ENCODE assay signal across 11 cellular contexts in the genomic region with DNA sequence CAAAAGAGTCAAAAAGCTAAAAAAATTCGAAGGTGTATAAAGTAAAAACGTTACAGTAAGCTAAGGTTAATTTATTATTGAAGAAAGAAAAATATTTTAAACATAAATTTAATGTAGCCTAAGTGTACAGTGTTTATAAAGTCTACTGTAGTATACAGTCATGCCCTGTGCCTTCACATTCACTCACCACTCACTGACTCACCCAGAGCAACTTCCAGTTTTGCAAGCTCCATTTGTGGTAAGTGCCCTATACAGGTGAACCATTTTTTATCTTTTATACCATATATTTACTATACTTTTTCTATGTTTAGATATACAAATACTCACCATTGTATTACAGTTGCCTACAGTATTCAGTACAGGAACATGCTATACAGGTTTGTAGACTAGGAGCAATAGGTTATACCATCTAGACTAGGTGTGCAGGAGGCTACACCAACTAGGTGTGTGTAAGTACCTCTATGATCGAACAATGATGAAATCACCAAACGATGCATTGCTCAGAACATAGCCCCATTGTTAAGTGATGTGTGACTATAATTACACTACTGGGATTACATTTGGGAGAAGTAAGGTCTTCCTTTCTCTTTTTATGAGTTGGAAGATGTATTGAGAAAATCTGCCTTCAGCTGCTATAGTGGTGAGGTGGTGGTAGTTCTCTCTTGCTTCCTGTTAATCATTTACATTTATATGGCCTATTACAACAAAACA. TPM values are rescaled to one million over a fixed set of nuclear protein-coding genes. Genes with fewer than 3 reads are reported as not detected.
DNase-seq lines count a peak whose midpoint lies in the region; ATAC-seq and TF ChIP-seq lines count a peak whose summit lies in the region.
"Had no signal": no experiment of that assay in that cellular context is flagged by ENCODE, and none has a peak within 500 bp of the region (broad histone marks: within the 10 kb centered on the region; RNA-seq: fewer than 3 reads in every experiment).

No MANE protein-coding gene starts in this region.

- H3K4me3 Mint-ChIP-seq in activated T-helper 1 cell treated with anti-CD3 and anti-CD28 coated beads, Interleukin-12 subunit alpha, Interleukin-12 subunit beta, Interleukin-2, Interleukin-4 antibody, amounts not matched to agents 30 ng/mL and 10 ng/mL and 1 ng/mL, durations not matched to agents 14 hours and 24 hours and 36 hours = no peak overlapping the region
- peak overlapping the region in 5 of 10 donors; percentile 13 to 45 (median 35) for H3K4me3 Mint-ChIP-seq in naive thymus-derived CD4-positive, alpha-beta T cell

- H3K4me2 ChIP-seq in DND-41 (ENCODE audit: insufficient read depth, low read length) = no peak overlapping the region

- no peaks in the 10 kb centered on the region for H3K9me3 Mint-ChIP-seq in activated T-helper 1 cell treated with anti-CD3 and anti-CD28 coated beads, Interleukin-12 subunit alpha, Interleukin-12 subunit beta, Interleukin-2, Interleukin-4 antibody, amounts not matched to agents 30 ng/mL and 10 ng/mL and 1 ng/mL, durations not matched to agents 14 hours and 24 hours and 36 hours
- no peaks in the 10 kb centered on the region for H3K9me3 Mint-ChIP-seq in naive thymus-derived CD4-positive, alpha-beta T cell

- H3K4me1 Mint-ChIP-seq in activated T-helper 1 cell treated with anti-CD3 and anti-CD28 coated beads, Interleukin-12 subunit alpha, Interleukin-12 subunit beta, Interleukin-2, Interleukin-4 antibody, amounts not matched to agents 30 ng/mL and 10 ng/mL and 1 ng/mL, durations not matched to agents 14 hours and 24 hours and 36 hours (ENCODE audit: low read depth) = peaks cover 69% of the 10 kb centered on the region
- H3K4me1 Mint-ChIP-seq in naive thymus-derived CD4-positive, alpha-beta T cell = peaks cover 37 to 88% (median 70%) of the 10 kb centered on the region in 7 donors

- intact Hi-C loops in activated T-helper 1 cell treated with anti-CD3 and anti-CD28 coated beads, Interleukin-12 subunit alpha, Interleukin-12 subunit beta, Interleukin-2, Interleukin-4 antibody, amounts not matched to agents 30 ng/mL and 10 ng/mL and 1 ng/mL, durations not matched to agents 14 hours and 24 hours and 36 hours (cut with micrococcal nuclease) = loop anchor here (10.0 kb wide), 1 partner anchor 1023 kb away; the partner anchor contains the start of gene GEMIN8
- intact Hi-C loops in naive thymus-derived CD4-positive, alpha-beta T cell (cut with micrococcal nuclease) = loop anchor here (2.0 to 5.0 kb wide), 3 partner anchors 70 to 85 kb away; no protein-coding TSS in a partner anchor

- H3K27me3 ChIP-seq in DND-41 (ENCODE audit: insufficient read depth, low read length, poor library complexity) (no peaks in the 10 kb centered on the region), right atrium auricular region (no peaks in the 10 kb centered on the region)
- no peaks in the 10 kb centered on the region for H3K27me3 ChIP-seq in naive thymus-derived CD4-positive, alpha-beta T cell (ENCODE audit: control insufficient read depth in 2 of 2, insufficient read depth in 2 of 2, low read length in 2 of 2)
- H3K27me3 ChIP-seq: SJSA1 had no signal

- peak overlapping the region; percentile 35 for H3K27ac Mint-ChIP-seq in activated T-helper 1 cell treated with anti-CD3 and anti-CD28 coated beads, Interleukin-12 subunit alpha, Interleukin-12 subunit beta, Interleukin-2, Interleukin-4 antibody, amounts not matched to agents 30 ng/mL and 10 ng/mL and 1 ng/mL, durations not matched to agents 14 hours and 24 hours and 36 hours
- peak overlapping the region in 8 of 9 donors; percentile 56 to 97 (median 80) for H3K27ac Mint-ChIP-seq in naive thymus-derived CD4-positive, alpha-beta T cell

- H3K27ac ChIP-seq in DND-41 (ENCODE audit: low read length) = peak overlapping the region; percentile 52
- peak overlapping the region; percentile 39 for H3K27ac ChIP-seq in naive thymus-derived CD4-positive, alpha-beta T cell (ENCODE audit: low read depth, low read length)
- H3K27ac ChIP-seq in right atrium auricular region = no peak overlapping the region
- H3K27ac ChIP-seq: psoas muscle, SJSA1 had no signal

- peaks cover 1% of the 10 kb centered on the region for H3K36me3 Mint-ChIP-seq in activated T-helper 1 cell treated with anti-CD3 and anti-CD28 coated beads, Interleukin-12 subunit alpha, Interleukin-12 subunit beta, Interleukin-2, Interleukin-4 antibody, amounts not matched to agents 30 ng/mL and 10 ng/mL and 1 ng/mL, durations not matched to agents 14 hours and 24 hours and 36 hours (ENCODE audit: low read depth)
- peaks cover 0 to 4% (median 0%) of the 10 kb centered on the region in 5 donors for H3K36me3 Mint-ChIP-seq in naive thymus-derived CD4-positive, alpha-beta T cell

- no peaks in the 10 kb centered on the region for H3K27me3 Mint-ChIP-seq in activated T-helper 1 cell treated with anti-CD3 and anti-CD28 coated beads, Interleukin-12 subunit alpha, Interleukin-12 subunit beta, Interleukin-2, Interleukin-4 antibody, amounts not matched to agents 30 ng/mL and 10 ng/mL and 1 ng/mL, durations not matched to agents 14 hours and 24 hours and 36 hours (ENCODE audit: insufficient read depth)
- H3K27me3 Mint-ChIP-seq in naive thymus-derived CD4-positive, alpha-beta T cell = no peaks in the 10 kb centered on the region

- H3K4me1 ChIP-seq in DND-41 (ENCODE audit: insufficient read depth, low read length) (peaks cover 84% of the 10 kb centered on the region), right atrium auricular region (peaks cover 0 to 12% of the 10 kb centered on the region in 2 donors)
- peaks cover 64 to 71% of the 10 kb centered on the region in 2 donors for H3K4me1 ChIP-seq in naive thymus-derived CD4-positive, alpha-beta T cell (ENCODE audit: control insufficient read depth in 2 of 2, insufficient read depth in 2 of 2, low read length in 2 of 2)
- H3K4me1 ChIP-seq: psoas muscle had no signal

- POLR2A ChIA-PET in naive thymus-derived CD4-positive, alpha-beta T cell (lab: Charles Lee) = interaction anchor here (0.8 to 29.2 kb wide), 13 partner anchors 11 to 85 kb away, joined by 3 to 873 read pairs (median 4); partner anchors contain the start of gene TMSB4X

- peaks cover 17% of the 10 kb centered on the region; the same call in 1 of the 2 replicates for H3K79me2 ChIP-seq in DND-41 (ENCODE audit: insufficient read depth, low read length)

- CTCF ChIA-PET in naive thymus-derived CD4-positive, alpha-beta T cell (lab: Charles Lee) = interaction anchor here (0.6 to 2.1 kb wide), 8 partner anchors 12 to 91 kb away, joined by 3 to 9 read pairs (median 4); no protein-coding TSS in a partner anchor

- DNase-seq in DND-41 (no peak), LHCN-M2 (ENCODE audit: low read depth) (peak; percentile 15), anterior cingulate cortex (lab: John Stamatoyannopoulos, UW) (no peak), right atrium auricular region (ENCODE audit: low spot score) (no peak)
- DNase-seq in activated T-helper 1 cell treated with anti-CD3 and anti-CD28 coated beads, Interleukin-12 subunit alpha, Interleukin-12 subunit beta, Interleukin-2, Interleukin-4 antibody, amounts not matched to agents 30 ng/mL and 10 ng/mL and 1 ng/mL, durations not matched to agents 14 hours and 24 hours and 36 hours (ENCODE audit: low spot score) = no peak
- DNase-seq in naive thymus-derived CD4-positive, alpha-beta T cell = no peak
- DNase-seq: activated gamma-delta T cell treated with Interleukin-2 at 50 U/mL for 16 hours, NCI-H1436, psoas muscle had no signal

- H2AFZ ChIP-seq in DND-41 (ENCODE audit: low read depth, low read length) = no peak overlapping the region

- H3K4me3 ChIP-seq in DND-41 (ENCODE audit: low read depth in 1 of 2, low read length in 2 of 2) = no peak overlapping the region
- H3K4me3 ChIP-seq in naive thymus-derived CD4-positive, alpha-beta T cell (ENCODE audit: low read length) = no peak overlapping the region
- H3K4me3 ChIP-seq in right atrium auricular region = no peak overlapping the region
- H3K4me3 ChIP-seq: psoas muscle, SJSA1 had no signal

- H3K9me3 ChIP-seq in DND-41 (ENCODE audit: insufficient read depth, low read length, severe bottlenecking) (no peaks in the 10 kb centered on the region), right atrium auricular region (no peaks in the 10 kb centered on the region)
- H3K9me3 ChIP-seq in naive thymus-derived CD4-positive, alpha-beta T cell (ENCODE audit: control insufficient read depth in 2 of 3, low read length in 3 of 3) = no peaks in the 10 kb centered on the region
- H3K9me3 ChIP-seq: psoas muscle, SJSA1 had no signal

- TF ChIP-seq CTCF in DND-41 (IDR thresholded peaks at IDR 0.05; ENCODE audit: borderline replicate concordance, extremely low read depth, low read length, poor library complexity, severe bottlenecking) = no peak
- TF ChIP-seq CTCF in right atrium auricular region (IDR thresholded peaks at IDR 0.05) = no peak

- no peaks in the 10 kb centered on the region for H4K20me1 ChIP-seq in DND-41 (ENCODE audit: insufficient read depth, low read length)

- ATAC-seq in DND-41 (ENCODE audit: insufficient read depth, low read depth) = no peak
- ATAC-seq in naive thymus-derived CD4-positive, alpha-beta T cell = no peak
- no peak for ATAC-seq in GM19351 (IDR thresholded peaks at IDR 0.05; ENCODE audit: unreplicated experiment)
- ATAC-seq: psoas muscle had no signal

- H3K9ac ChIP-seq in DND-41 (ENCODE audit: low read depth, low read length) = no peak overlapping the region

- H3K36me3 ChIP-seq in DND-41 (ENCODE audit: insufficient read depth, low read length) = no peaks in the 10 kb centered on the region
- H3K36me3 ChIP-seq in naive thymus-derived CD4-positive, alpha-beta T cell (ENCODE audit: control insufficient read depth in 2 of 3, insufficient read depth in 3 of 3, low read length in 3 of 3) = no peaks in the 10 kb centered on the region
- no peaks in the 10 kb centered on the region for H3K36me3 ChIP-seq in right atrium auricular region
- H3K36me3 ChIP-seq: SJSA1 had no signal

RNA-seq across cellular contexts. Expression of gene TMSB4X, which starts 27.2 kb away (rescaled TPM):
- total RNA-seq in LHCN-M2 (2014; rRNA removed) (5,577 and 7,816 TPM in 2 replicates), right atrium auricular region (1,000 to 10,000 TPM; 1,780 to 2,397 TPM)
- 11,098 TPM for polyA plus RNA-seq in LHCN-M2 (2012)
- total RNA-seq in activated T-helper 1 cell treated with anti-CD3 and anti-CD28 coated beads, Interleukin-12 subunit alpha, Interleukin-12 subunit beta, Interleukin-2, Interleukin-4 antibody, amounts not matched to agents 30 ng/mL and 10 ng/mL and 1 ng/mL, durations not matched to agents 14 hours and 24 hours and 36 hours = 6,544 and 6,612 TPM in 2 replicates
- total RNA-seq in naive thymus-derived CD4-positive, alpha-beta T cell = over 10,000 TPM in 1 of 5 experiments, 1,000 to 10,000 TPM in 4; 3,911 to 13,454 (median 4,935) TPM
- polyA plus RNA-seq in naive thymus-derived CD4-positive, alpha-beta T cell = over 10,000 TPM; 26,512 to 30,787 TPM

RNA-seq across cellular contexts. Expression of gene FAM9C, which starts 42.3 kb away (rescaled TPM):
- not detected in 2 replicates for total RNA-seq in LHCN-M2 (2014; rRNA removed)
- polyA plus RNA-seq in LHCN-M2 (2012) = not detected
- 0.05 TPM in 2 replicates for total RNA-seq in activated T-helper 1 cell treated with anti-CD3 and anti-CD28 coated beads, Interleukin-12 subunit alpha, Interleukin-12 subunit beta, Interleukin-2, Interleukin-4 antibody, amounts not matched to agents 30 ng/mL and 10 ng/mL and 1 ng/mL, durations not matched to agents 14 hours and 24 hours and 36 hours
- total RNA-seq in naive thymus-derived CD4-positive, alpha-beta T cell = under 1 TPM in 2 of 5 experiments, not detected in 3; 0.16 to 0.19 TPM
- not detected for polyA plus RNA-seq in naive thymus-derived CD4-positive, alpha-beta T cell
- not detected for total RNA-seq in right atrium auricular region
- total RNA-seq: SJSA1 had no signal
- polyA plus RNA-seq: psoas muscle had no signal

Comparison
In these comparisons a context has a peak if more than half of its experiments do, and no peak if none do; other contexts are left out.
1. H3K27ac ChIP-seq: peak in DND-41 (single experiment) and naive thymus-derived CD4-positive, alpha-beta T cell (single experiment); none in right atrium auricular region (0 of 2).